21 cellular contexts compared by ENCODE assay signal in the genomic region with DNA sequence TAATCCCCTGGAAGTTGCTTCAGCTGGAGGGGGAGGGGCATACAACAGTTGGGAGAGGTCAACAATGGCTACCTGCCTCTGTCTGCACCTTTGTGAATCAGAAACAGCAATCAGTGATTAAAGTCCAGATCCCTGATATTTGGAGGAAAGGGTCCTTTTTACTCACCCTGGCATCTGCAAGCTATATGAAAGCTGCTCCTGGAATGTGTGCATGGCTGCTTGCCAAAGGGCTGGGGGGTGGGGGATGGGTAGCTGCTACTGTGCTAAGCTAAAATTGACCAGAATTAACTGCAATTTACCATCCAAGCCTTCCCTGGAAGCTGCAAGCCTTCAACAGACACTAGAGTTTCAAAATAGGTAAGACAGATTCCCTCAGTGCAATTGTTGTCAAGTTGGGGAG. TPM values are rescaled to one million over a fixed set of nuclear protein-coding genes. Genes with fewer than 3 reads are reported as not detected.
DNase-seq lines count a peak whose midpoint lies in the region; ATAC-seq, FAIRE-seq and TF ChIP-seq lines count a peak whose summit lies in the region.
"Had no signal": no experiment of that assay in that cellular context is flagged by ENCODE, and none has a peak within 500 bp of the region (broad histone marks: within the 10 kb centered on the region; RNA-seq: fewer than 3 reads in every experiment).

No MANE protein-coding gene starts in this region.

- no peak for TF ChIP-seq POLR2A in HepG2 (IDR thresholded peaks at IDR 0.05; ENCODE audit: insufficient read depth in 1 of 2, low read depth in 2 of 2, low read length in 2 of 2)
- TF ChIP-seq POLR2A in right lobe of liver (IDR thresholded peaks at IDR 0.05) = no peak

- intact Hi-C loops in HepG2 (cut with micrococcal nuclease; ENCODE audit: unreplicated experiment) = no loop called here
- intact Hi-C loops in right lobe of liver (cut with DNase I) = no loop called here

- TF ChIP-seq EP300 in HepG2 (IDR thresholded peaks at IDR 0.05; ENCODE audit: low read depth in 2 of 2, low read length in 2 of 2) = no peak
- no peak for TF ChIP-seq EP300 in HepG2 (CRISPR knock-in tag; IDR thresholded peaks at IDR 0.05; ENCODE audit: borderline replicate concordance)

- no peaks in the 10 kb centered on the region for H3K9me3 ChIP-seq in HepG2 (ENCODE audit: low read length)
- H3K9me3 ChIP-seq in right lobe of liver = no peaks in the 10 kb centered on the region
- H3K9me3 ChIP-seq in SK-N-MC (ENCODE audit: low read depth, low read length) = no peaks in the 10 kb centered on the region
- H3K9me3 ChIP-seq: Peyer's patch, prostate gland had no signal

- no peaks in the 10 kb centered on the region for H3K79me2 ChIP-seq in HepG2 (ENCODE audit: insufficient read depth, low read length)

- no peak for TF ChIP-seq RAD21 in HepG2 (CRISPR knock-in tag; IDR thresholded peaks at IDR 0.05)

- ATAC-seq in HepG2 (no peak), right lobe of liver (no peak), GM19324 (IDR thresholded peaks at IDR 0.05; ENCODE audit: low FRiP score, unreplicated experiment) (no peak), HG03565 (IDR thresholded peaks at IDR 0.05; ENCODE audit: unreplicated experiment) (no peak)
- ATAC-seq: activated CD4-positive, alpha-beta T cell treated with anti-CD3 and anti-CD28 coated beads for 36 hours; CD8-positive, alpha-beta T cell; natural killer cell treated with Interleukin-12 subunit alpha and Interleukin-12 subunit beta and Interleukin-15 and Interleukin-18, amount 100 ng/mL, for 72 hours had no signal

- POLR2A ChIA-PET in HepG2 (lab: Yijun Ruan, JAX) = interaction anchor here (2.0 kb wide), 1 partner anchor 13 kb away, joined by 8 read pairs; a partner anchor contains a TSS

- H3K27me3 ChIP-seq in HepG2 (ENCODE audit: control insufficient read depth in 1 of 2, insufficient read depth in 2 of 2, low read length in 2 of 2) (no peaks in the 10 kb centered on the region), right lobe of liver (no peaks in the 10 kb centered on the region)
- H3K27me3 ChIP-seq: Peyer's patch had no signal

- H3K27ac ChIP-seq in HepG2 (ENCODE audit: extremely low read length, insufficient read depth, low read length) = no peak overlapping the region
- H3K27ac ChIP-seq in right lobe of liver = no peak overlapping the region
- no peak overlapping the region for H3K27ac ChIP-seq in SK-N-MC
- H3K27ac ChIP-seq: epithelial cell of prostate, KMS-11, Peyer's patch, prostate gland had no signal

- H4K20me1 ChIP-seq in HepG2 (ENCODE audit: insufficient read depth, low read length) = no peaks in the 10 kb centered on the region

- BruUV-seq in HepG2 (replicated peaks; lab: Mats Ljungman, UMichigan) = no TSS peak

- no peak for TF ChIP-seq CTCF in HepG2 (CRISPR knock-in tag; IDR thresholded peaks at IDR 0.05)
- TF ChIP-seq CTCF in right lobe of liver (IDR thresholded peaks at IDR 0.05) = no peak

- in situ Hi-C loops in HepG2 (cut with HindIII; ENCODE audit: extremely low pct_ligation_motif_present, low pct_unique_long_range_greater_than_20kb) = no loop called here

- H3K36me3 ChIP-seq in HepG2 (replicated peaks in 1 of 2; ENCODE audit: control insufficient read depth in 1 of 2, insufficient read depth in 2 of 2, low read length in 2 of 2) (no peaks in the 10 kb centered on the region), right lobe of liver (no peaks in the 10 kb centered on the region), SK-N-MC (ENCODE audit: insufficient read depth, low read length) (no peaks in the 10 kb centered on the region)
- H3K36me3 ChIP-seq: Peyer's patch, prostate gland had no signal

- H3K9ac ChIP-seq in HepG2 (ENCODE audit: insufficient read depth, low read depth, low read length) (no peak overlapping the region), SK-N-MC (ENCODE audit: insufficient read length) (no peak overlapping the region)
- H3K9ac ChIP-seq: KMS-11 had no signal

- DNase-seq in HepG2 (ENCODE audit: low spot score) (peak; percentile 12), right lobe of liver (no peak), SK-N-MC (ENCODE audit: low read depth, low spot score) (no peak), iris pigment epithelial cell (ENCODE audit: low read depth) (peak; percentile 23), NCI-H446 treated with DMSO at 0.1 percent for 48 hours (lab: John Stamatoyannopoulos, UW) (no peak), NCI-H2029 treated with DMSO at 0.1 percent for 48 hours (lab: John Stamatoyannopoulos, UW) (no peak)
- DNase-seq: activated CD4-positive, alpha-beta T cell treated with anti-CD3 and anti-CD28 coated beads for 36 hours; activated effector memory CD4-positive, alpha-beta T cell treated with anti-CD3 and anti-CD28 coated beads, Interleukin-2, amount 50 U/mL, for 16 hours; CD8-positive, alpha-beta T cell; DMS79 treated with DMSO at 0.1 percent for 48 hours; kidney glomerular epithelial cell; NCI-H1048; Peyer's patch; stimulated activated CD4-positive, alpha-beta T cell treated with anti-CD3 and anti-CD28 coated beads, Interleukin-12 subunit alpha, Interleukin-12 subunit beta, amount 100 ng/mL, for 4 hours had no signal

- CTCF ChIA-PET in HepG2 (lab: Yijun Ruan, JAX; ENCODE audit: low intra/inter-chr PET ratio, low total read pairs) = no interaction called here

- no peak for FAIRE-seq in HepG2 (lab: Jason Lieb, UNC)
- FAIRE-seq: frontal cortex had no signal

- no peak overlapping the region for H2AFZ ChIP-seq in HepG2 (ENCODE audit: low read length)

- H3K4me3 ChIP-seq in HepG2 (replicated peaks in 1 of 3; ENCODE audit: insufficient read depth in 1 of 3, low read depth in 2 of 3, low read length in 3 of 3) = no peak overlapping the region
- no peak overlapping the region for H3K4me3 ChIP-seq in right lobe of liver
- H3K4me3 ChIP-seq in SK-N-MC = 0 out of 2 replicates have a peak overlapping the region, but pooled peaks have one; percentile 7
- H3K4me3 ChIP-seq: Peyer's patch, prostate gland had no signal

- H3K4me1 ChIP-seq in HepG2 (ENCODE audit: insufficient read depth, low read length) (peaks cover 26% of the 10 kb centered on the region), right lobe of liver (no peaks in the 10 kb centered on the region)
- H3K4me1 ChIP-seq: Peyer's patch, prostate gland had no signal

- H3K4me2 ChIP-seq in HepG2 (ENCODE audit: low read depth, low read length) = no peak overlapping the region
- H3K4me2 ChIP-seq: KMS-11 had no signal

TF ChIP-seq in HepG2, 621 proteins besides CTCF, POLR2A, EP300 and RAD21 (continues in another document):
- TF ChIP-seq PHF5A (CRISPR knock-in tag; IDR thresholded peaks at IDR 0.05; ENCODE audit: low read depth, unreplicated experiment) (no peak), NFIC (IDR thresholded peaks at IDR 0.05; ENCODE audit: low read length) (0 out of 2 replicates have a peak, but pooled peaks have one; percentile 22)
- TF ChIP-seq, protein P1, sequence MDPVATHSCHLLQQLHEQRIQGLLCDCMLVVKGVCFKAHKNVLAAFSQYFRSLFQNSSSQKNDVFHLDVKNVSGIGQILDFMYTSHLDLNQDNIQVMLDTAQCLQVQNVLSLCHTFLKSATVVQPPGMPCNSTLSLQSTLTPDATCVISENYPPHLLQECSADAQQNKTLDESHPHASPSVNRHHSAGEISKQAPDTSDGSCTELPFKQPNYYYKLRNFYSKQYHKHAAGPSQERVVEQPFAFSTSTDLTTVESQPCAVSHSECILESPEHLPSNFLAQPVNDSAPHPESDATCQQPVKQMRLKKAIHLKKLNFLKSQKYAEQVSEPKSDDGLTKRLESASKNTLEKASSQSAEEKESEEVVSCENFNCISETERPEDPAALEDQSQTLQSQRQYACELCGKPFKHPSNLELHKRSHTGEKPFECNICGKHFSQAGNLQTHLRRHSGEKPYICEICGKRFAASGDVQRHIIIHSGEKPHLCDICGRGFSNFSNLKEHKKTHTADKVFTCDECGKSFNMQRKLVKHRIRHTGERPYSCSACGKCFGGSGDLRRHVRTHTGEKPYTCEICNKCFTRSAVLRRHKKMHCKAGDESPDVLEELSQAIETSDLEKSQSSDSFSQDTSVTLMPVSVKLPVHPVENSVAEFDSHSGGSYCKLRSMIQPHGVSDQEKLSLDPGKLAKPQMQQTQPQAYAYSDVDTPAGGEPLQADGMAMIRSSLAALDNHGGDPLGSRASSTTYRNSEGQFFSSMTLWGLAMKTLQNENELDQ (CRISPR knock-in tag; IDR thresholded peaks at IDR 0.05; ENCODE audit: borderline replicate concordance) = no peak

RNA-seq across cellular contexts. Expression of a gene that starts 13.5 kb away (rescaled TPM):
- total RNA-seq in HepG2 (2016; rRNA removed; fragmentation: Illumina TruSeq; extraction: Trizol) = 17.5 and 30.1 TPM in 2 replicates
- total RNA-seq in HepG2 (2016; cell fraction: cytosol; rRNA removed; fragmentation: Illumina TruSeq; extraction: Trizol; ENCODE audit: low read depth) = 2.8 and 4.5 TPM in 2 replicates
- total RNA-seq in HepG2 (2016; cell fraction: insoluble cytoplasmic fraction; rRNA removed; fragmentation: Illumina TruSeq; extraction: Trizol) = 17.5 and 28.0 TPM in 2 replicates
- 4.8 and 6.0 TPM in 2 replicates for total RNA-seq in HepG2 (2016; cell fraction: membrane; rRNA removed; fragmentation: Illumina TruSeq; extraction: Trizol)
- 11.5 and 16.8 TPM in 2 replicates for total RNA-seq in HepG2 (2016; cell fraction: nucleus; rRNA removed; fragmentation: Illumina TruSeq; extraction: Trizol)
- polyA plus RNA-seq in HepG2 (2011; rRNA removed) = 14.9 and 18.5 TPM in 2 replicates
- 8.4 and 8.7 TPM in 2 replicates for polyA plus RNA-seq in HepG2 (2011; cell fraction: cytosol; rRNA removed)
- polyA plus RNA-seq in HepG2 (2011; cell fraction: nucleus; rRNA removed) = 6.8 and 7.7 TPM in 2 replicates
- 6.4 and 11.0 TPM in 2 replicates for polyA plus RNA-seq in HepG2 (2012)
- polyA plus RNA-seq in HepG2 (2016; cell fraction: cytosol; fragmentation: Illumina TruSeq; extraction: Trizol; ENCODE audit: low read depth) = 0.42 and 0.45 TPM in 2 replicates
- 18.4 and 18.8 TPM in 2 replicates for polyA plus RNA-seq in HepG2 (2016; cell fraction: insoluble cytoplasmic fraction; fragmentation: Illumina TruSeq; extraction: Trizol; ENCODE audit: low read depth)
- polyA plus RNA-seq in HepG2 (2016; cell fraction: membrane; fragmentation: Illumina TruSeq; extraction: Trizol; ENCODE audit: low read depth) = 2.0 TPM in 2 replicates
- polyA plus RNA-seq in HepG2 (2016; cell fraction: nucleus; fragmentation: Illumina TruSeq; extraction: Trizol; ENCODE audit: insufficient read depth, low read depth) = 11.5 and 12.3 TPM in 2 replicates
- 38.1 and 59.7 TPM in 2 replicates for polyA minus RNA-seq in HepG2 (2011; rRNA and poly(A)+ RNA removed; ENCODE audit: low replicate concordance)
- polyA minus RNA-seq in HepG2 (2011; cell fraction: cytosol; rRNA and poly(A)+ RNA removed) = 19.6 and 19.7 TPM in 2 replicates
- polyA minus RNA-seq in HepG2 (2011; cell fraction: nucleus; rRNA and poly(A)+ RNA removed) = 12.9 and 16.3 TPM in 2 replicates
- total RNA-seq in right lobe of liver = 10 to 100 TPM; 11.0 to 16.8 (median 12.9) TPM

Comparison
In these comparisons a context has a peak if more than half of its experiments do, and no peak if none do; other contexts are left out.
1. DNase-seq: peak in HepG2 (single experiment) and iris pigment epithelial cell (single experiment); none in right lobe of liver (0 of 3), SK-N-MC (single experiment), NCI-H446 treated with DMSO at 0.1 percent for 48 hours (single experiment) and NCI-H2029 treated with DMSO at 0.1 percent for 48 hours (single experiment).